In genomic region chr2:53353372-53354111, GRCh38 we compare ENCODE assay signal across 15 cellular contexts.
DNase-seq lines count a peak whose midpoint lies in the region; ATAC-seq, FAIRE-seq and TF ChIP-seq lines count a peak whose summit lies in the region.
"Had no signal": no experiment of that assay in that cellular context is flagged by ENCODE, and none has a peak within 500 bp of the region (broad histone marks: within the 10 kb centered on the region; RNA-seq: fewer than 3 reads in every experiment).

No MANE protein-coding gene starts in this region.

- H3K9me3 Mint-ChIP-seq in mesothelial cell of epicardium: peaks cover 21% of the 10 kb centered on the region
- H3K9me3 Mint-ChIP-seq: type B pancreatic cell had no signal

- H3K36me3 ChIP-seq in adipocyte (ENCODE audit: control insufficient read depth, insufficient read depth, low read length, severe bottlenecking): no peaks in the 10 kb centered on the region

- H3K36me3 Mint-ChIP-seq in mesothelial cell of epicardium: no peaks in the 10 kb centered on the region
- H3K36me3 Mint-ChIP-seq: activated CD8-positive, alpha-beta memory T cell treated with anti-CD3 and anti-CD28 coated beads, Interleukin-2, amount 10 ng/mL, durations not matched to agents 7 days and 5 days; natural killer cell treated with Interleukin-12 subunit alpha and Interleukin-12 subunit beta and Interleukin-15 and Interleukin-18, amount 100 ng/mL, for 72 hours; T-cell; type B pancreatic cell had no signal

- peak; percentile 18 for DNase-seq in COLO829 (ENCODE audit: low spot score)
- peak; percentile 36 for DNase-seq in HTR-8/SVneo (ENCODE audit: insufficient read length, low spot score)
- DNase-seq in adipocyte (ENCODE audit: low read depth): peak; percentile 49
- peak; percentile 42 to 78 for DNase-seq in left colon
- DNase-seq in activated effector memory CD4-positive, alpha-beta T cell treated with Interleukin-2 at 50 U/mL for 16 hours: no peak
- no peak for DNase-seq in mesothelial cell of epicardium (ENCODE audit: low spot score in 2 of 2, unreplicated experiment in 2 of 2)
- DNase-seq: activated CD8-positive, alpha-beta memory T cell treated with anti-CD3 and anti-CD28 coated beads, Interleukin-2, amount 10 ng/mL, durations not matched to agents 7 days and 5 days; hypothalamus; NCI-H2029; T-cell had no signal

- no peak overlapping the region for H3K27ac Mint-ChIP-seq in mesothelial cell of epicardium
- H3K27ac Mint-ChIP-seq: activated CD8-positive, alpha-beta memory T cell treated with anti-CD3 and anti-CD28 coated beads, Interleukin-2, amount 10 ng/mL, durations not matched to agents 7 days and 5 days; natural killer cell treated with Interleukin-12 subunit alpha and Interleukin-12 subunit beta and Interleukin-15 and Interleukin-18, amount 100 ng/mL, for 72 hours; T-cell; type B pancreatic cell had no signal

- H3K9me3 ChIP-seq in adipocyte (ENCODE audit: control insufficient read depth, low read length): no peaks in the 10 kb centered on the region

- no peak for TF ChIP-seq CTCF in mesothelial cell of epicardium (IDR thresholded peaks at IDR 0.05; ENCODE audit: unreplicated experiment)

- H3K4me3 Mint-ChIP-seq in mesothelial cell of epicardium: no peak overlapping the region
- H3K4me3 Mint-ChIP-seq: activated CD8-positive, alpha-beta memory T cell treated with anti-CD3 and anti-CD28 coated beads, Interleukin-2, amount 10 ng/mL, durations not matched to agents 7 days and 5 days; natural killer cell treated with Interleukin-12 subunit alpha and Interleukin-12 subunit beta and Interleukin-15 and Interleukin-18, amount 100 ng/mL, for 72 hours; T-cell; type B pancreatic cell had no signal

- H3K27me3 ChIP-seq in adipocyte (replicated peaks; ENCODE audit: control insufficient read depth, insufficient read depth, low read length): no peaks in the 10 kb centered on the region

- H3K9ac ChIP-seq in adipocyte (ENCODE audit: low read length): no peak overlapping the region

- peak; percentile 91 for FAIRE-seq in HTR-8/SVneo (lab: Jason Lieb, UNC)

- peaks cover 5% of the 10 kb centered on the region for H3K4me1 Mint-ChIP-seq in mesothelial cell of epicardium
- H3K4me1 Mint-ChIP-seq: activated CD8-positive, alpha-beta memory T cell treated with anti-CD3 and anti-CD28 coated beads, Interleukin-2, amount 10 ng/mL, durations not matched to agents 7 days and 5 days; T-cell had no signal

- no peaks in the 10 kb centered on the region for H3K4me1 ChIP-seq in adipocyte (ENCODE audit: control insufficient read depth, insufficient read depth, low read length)
- H3K4me1 ChIP-seq: Caco-2 had no signal

- no peaks in the 10 kb centered on the region for H3K27me3 Mint-ChIP-seq in mesothelial cell of epicardium (ENCODE audit: low read depth)
- H3K27me3 Mint-ChIP-seq: activated CD8-positive, alpha-beta memory T cell treated with anti-CD3 and anti-CD28 coated beads, Interleukin-2, amount 10 ng/mL, durations not matched to agents 7 days and 5 days; natural killer cell treated with Interleukin-12 subunit alpha and Interleukin-12 subunit beta and Interleukin-15 and Interleukin-18, amount 100 ng/mL, for 72 hours; T-cell; type B pancreatic cell had no signal

- peak; percentile 96 for ATAC-seq in left colon
- no peak for ATAC-seq in GM19455 (IDR thresholded peaks at IDR 0.05; ENCODE audit: unreplicated experiment)
- ATAC-seq in HG03469 (IDR thresholded peaks at IDR 0.05; ENCODE audit: unreplicated experiment): no peak
- ATAC-seq: activated CD8-positive, alpha-beta memory T cell treated with anti-CD3 and anti-CD28 coated beads, Interleukin-2, amount 10 ng/mL, durations not matched to agents 7 days and 5 days; natural killer cell treated with Interleukin-12 subunit alpha and Interleukin-12 subunit beta and Interleukin-15 and Interleukin-18, amount 100 ng/mL, for 72 hours; T-cell had no signal

- no peak overlapping the region for H3K4me3 ChIP-seq in adipocyte (ENCODE audit: low read length)

- intact Hi-C loops in left colon (cut with DNase I, micrococcal nuclease): no loop called here

Comparison
In these comparisons a context has a peak if more than half of its experiments do, and no peak if none do; other contexts are left out.
1. DNase-seq: peak in COLO829 (single experiment), HTR-8/SVneo (single experiment), adipocyte (single experiment) and left colon (2 of 2); none in activated effector memory CD4-positive, alpha-beta T cell treated with Interleukin-2 at 50 U/mL for 16 hours (single experiment) and mesothelial cell of epicardium (0 of 2).